20 cellular contexts compared by ENCODE assay signal in genomic region chr2:176687350-176687749, GRCh38.
DNase-seq lines count a peak whose midpoint lies in the region; ATAC-seq and TF ChIP-seq lines count a peak whose summit lies in the region.
"Had no signal": no experiment of that assay in that cellular context is flagged by ENCODE, and none has a peak within 500 bp of the region (broad histone marks: within the 10 kb centered on the region; RNA-seq: fewer than 3 reads in every experiment).

No MANE protein-coding gene starts in this region.

- H4K20me1 ChIP-seq in neural cell (ENCODE audit: insufficient read depth) = no peaks in the 10 kb centered on the region
- H4K20me1 ChIP-seq: BLaER1 had no signal

- DNase-seq in Right ventricle myocardium inferior (ENCODE audit: missing footprints) (no peak), right atrium auricular region (ENCODE audit: low spot score) (no peak), NCI-H2227 treated with DMSO at 0.1 percent for 48 hours (lab: John Stamatoyannopoulos, UW) (peak; percentile 85), heart left ventricle (peak in 1 of 5 donors; percentile 20), RWPE1 (ENCODE audit: low spot score) (no peak), SKM-1 treated with dmso at 0.1 percent for 144 hours (lab: John Stamatoyannopoulos, UW; ENCODE audit: unreplicated experiment) (no peak)
- DNase-seq: CD4-positive, CD25-positive, alpha-beta regulatory T cell; CD8-positive, alpha-beta T cell; DMS 273 treated with DMSO at 0.1 percent for 48 hours; DMS79; EL; GDM1; H9 had no signal

- no peaks in the 10 kb centered on the region for H3K9me2 ChIP-seq in neural cell (ENCODE audit: insufficient read depth, low read length)

- peak; percentile 54 for TF ChIP-seq EP300 in neural cell (conservative IDR thresholded peaks at IDR 0.05; ENCODE audit: poor library complexity, severe bottlenecking)

- TF ChIP-seq RAD21 in neural cell (conservative IDR thresholded peaks at IDR 0.05) = no peak

- H3K27ac ChIP-seq in right atrium auricular region (no peak overlapping the region), heart left ventricle (no peak overlapping the region), neural cell (ENCODE audit: low read length) (peak overlapping the region; percentile 75), RWPE1 (no peak overlapping the region)
- H3K27ac ChIP-seq: 22Rv1, BLaER1, C4-2B had no signal

- no peak for TF ChIP-seq POLR2A in heart left ventricle (IDR thresholded peaks at IDR 0.05)

- no peak overlapping the region for H3K9ac ChIP-seq in neural cell (ENCODE audit: low read length)
- H3K9ac ChIP-seq: BLaER1 had no signal

- peak overlapping the region; percentile 21 for H3K4me2 ChIP-seq in neural cell (ENCODE audit: low read length)
- H3K4me2 ChIP-seq: BLaER1, GM23338 had no signal

- CTCF ChIA-PET in RWPE1 (lab: Yijun Ruan, JAX) = interaction anchor here (0.5 to 0.7 kb wide), 3 partner anchors 88 to 1279 kb away, joined by 4 to 5 read pairs (median 5); no protein-coding TSS in a partner anchor

- no peaks in the 10 kb centered on the region for H3K27me3 ChIP-seq in right atrium auricular region
- H3K27me3 ChIP-seq in heart left ventricle = peaks cover 0 to 9% (median 0%) of the 10 kb centered on the region in 9 donors
- no peaks in the 10 kb centered on the region for H3K27me3 ChIP-seq in neural cell (ENCODE audit: insufficient read depth, low read depth, low read length)
- H3K27me3 ChIP-seq: BLaER1 had no signal

- no peaks in the 10 kb centered on the region for H3K36me3 ChIP-seq in right atrium auricular region
- H3K36me3 ChIP-seq in heart left ventricle = no peaks in the 10 kb centered on the region
- H3K36me3 ChIP-seq in neural cell (ENCODE audit: insufficient read depth, low read length) = no peaks in the 10 kb centered on the region
- H3K36me3 ChIP-seq: BLaER1 had no signal

- H3K9me3 ChIP-seq in right atrium auricular region = no peaks in the 10 kb centered on the region
- H3K9me3 ChIP-seq in heart left ventricle = no peaks in the 10 kb centered on the region
- H3K9me3 ChIP-seq in neural cell (ENCODE audit: low read length) = no peaks in the 10 kb centered on the region
- H3K9me3 ChIP-seq: BLaER1 had no signal

- TF ChIP-seq CTCF in right atrium auricular region (IDR thresholded peaks at IDR 0.05) (no peak), heart left ventricle (IDR thresholded peaks at IDR 0.05) (no peak), neural cell (IDR thresholded peaks at IDR 0.05; ENCODE audit: poor library complexity, severe bottlenecking) (no peak), RWPE1 (conservative IDR thresholded peaks at IDR 0.05; ENCODE audit: low read depth) (no peak)

- no peaks in the 10 kb centered on the region for H3K79me2 ChIP-seq in neural cell (replicated peaks; ENCODE audit: insufficient read depth, low read length)

- H3K4me1 ChIP-seq in right atrium auricular region (peaks cover 0 to 8% of the 10 kb centered on the region in 2 donors), heart left ventricle (peaks cover 0 to 23% (median 4%) of the 10 kb centered on the region in 12 donors)
- H3K4me1 ChIP-seq: BLaER1 had no signal

- no peaks in the 10 kb centered on the region for H3F3A ChIP-seq in neural cell (ENCODE audit: insufficient read depth, low read length, poor library complexity, severe bottlenecking)

- ATAC-seq in Right ventricle myocardium inferior (peak; percentile 59), heart left ventricle (peak in 3 of 4 donors; percentile 58 to 81 (median 78)), GM18873 (IDR thresholded peaks at IDR 0.05; ENCODE audit: low FRiP score, unreplicated experiment) (no peak)
- ATAC-seq: CD8-positive, alpha-beta T cell; GM12878 had no signal

- intact Hi-C loops in Right ventricle myocardium inferior (cut with DNase I) = no loop called here
- intact Hi-C loops in heart left ventricle (cut with DNase I) = no loop called here

- 44 to 51% (median 48%) methylated on average over 4 of the region's 4 CpGs for WGBS in heart left ventricle, 4 donors

- H2AFZ ChIP-seq in neural cell (ENCODE audit: low read depth, low read length) = no peak overlapping the region

- H3K4me3 ChIP-seq in right atrium auricular region = no peak overlapping the region
- no peak overlapping the region for H3K4me3 ChIP-seq in heart left ventricle
- peak overlapping the region; percentile 17 for H3K4me3 ChIP-seq in neural cell (ENCODE audit: low read length)
- H3K4me3 ChIP-seq: BLaER1, GM12878, GM23338 had no signal

- POLR2A ChIA-PET in RWPE1 (lab: Yijun Ruan, JAX; ENCODE audit: low non-redundant PET) = no interaction called here

TF ChIP-seq in neural cell, 6 proteins besides CTCF, POLR2A, EP300 and RAD21:
- TF ChIP-seq POLR2AphosphoS5 (IDR thresholded peaks at IDR 0.05) = peak; percentile 76
- TF ChIP-seq TAF1 (IDR thresholded peaks at IDR 0.05; ENCODE audit: low read depth) = no peak
- no peak for TF ChIP-seq SMC3 (conservative IDR thresholded peaks at IDR 0.05; ENCODE audit: poor library complexity)
- no peak for TF ChIP-seq MXI1 (conservative IDR thresholded peaks at IDR 0.05; ENCODE audit: poor library complexity, severe bottlenecking)
- TF ChIP-seq REST (IDR thresholded peaks at IDR 0.05; ENCODE audit: borderline replicate concordance) = peak; percentile 34
TF ChIP-seq in neural cell: peak in this region for 2.
